Comparison of ENCODE assay signal across 8 cellular contexts in the genomic region with DNA sequence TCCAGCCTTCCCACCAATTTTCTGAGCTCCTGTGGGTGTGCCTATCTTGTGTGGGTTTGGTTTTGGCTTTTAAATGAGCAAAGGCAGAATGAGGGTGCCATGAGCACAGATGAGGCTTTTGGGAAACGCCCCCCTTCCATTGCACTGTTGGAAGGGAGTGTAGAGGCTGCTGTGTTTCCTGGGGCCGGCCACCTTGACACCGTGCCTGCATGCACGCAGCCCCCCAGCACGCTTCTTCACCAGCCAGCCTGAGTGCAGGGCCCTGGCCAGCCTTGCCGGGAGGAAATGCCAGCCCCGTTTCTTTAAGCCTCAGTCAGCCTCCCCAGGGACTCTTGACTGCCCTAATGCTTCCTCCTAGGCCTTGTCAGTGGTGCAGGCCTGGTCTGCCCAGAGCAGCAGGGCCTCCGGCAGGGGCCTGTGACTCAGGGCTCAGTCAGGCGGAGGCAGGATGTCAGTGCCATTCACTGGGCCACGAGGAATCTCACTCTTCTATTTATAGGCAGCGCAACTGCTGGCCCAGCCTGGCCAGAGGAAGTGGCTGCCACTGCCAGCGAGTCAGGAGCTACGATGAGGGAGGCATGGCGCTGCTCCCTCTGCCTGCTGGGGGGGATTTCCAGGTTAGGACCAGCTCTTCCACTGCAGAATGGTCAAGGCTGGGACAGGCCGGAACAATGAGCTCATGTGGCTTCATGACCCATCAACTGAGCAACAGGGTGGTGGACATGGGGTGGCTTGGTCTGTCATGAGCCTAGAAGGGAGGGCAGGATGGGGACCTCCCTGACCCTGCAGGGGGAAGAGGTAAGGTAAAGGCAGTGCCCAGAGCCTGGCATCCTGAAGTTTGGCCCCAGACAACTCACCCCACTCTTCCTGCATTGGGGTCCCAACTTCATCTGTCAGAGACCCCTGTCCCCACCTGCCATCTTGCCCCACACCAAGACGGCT.
DNase-seq lines count a peak whose midpoint lies in the region; ATAC-seq and TF ChIP-seq lines count a peak whose summit lies in the region.

No MANE protein-coding gene starts in this region.

- no peaks in the 10 kb centered on the region for H3K27me3 Mint-ChIP-seq in CD4-positive, alpha-beta T cell

- POLR2A ChIA-PET in CD4-positive, alpha-beta T cell (lab: Charles Lee), result no interaction called here

- H3K27me3 ChIP-seq in CD4-positive, alpha-beta T cell (ENCODE audit: control insufficient read depth, insufficient read depth, low read length), result no peaks in the 10 kb centered on the region

- intact Hi-C loops in left cardiac atrium (cut with DNase I), result loop anchor here in 1 of 2 donors (5.0 kb wide), 1 partner anchor 56 kb away; no protein-coding TSS in a partner anchor
- intact Hi-C loops in CD4-positive, alpha-beta T cell (cut with DNase I, micrococcal nuclease), result no loop called here

- H3K9me3 ChIP-seq in CD4-positive, alpha-beta T cell (ENCODE audit: control insufficient read depth, low read length), result no peaks in the 10 kb centered on the region

- no peak overlapping the region for H3K27ac ChIP-seq in CD4-positive, alpha-beta T cell (ENCODE audit: low read depth, low read length)

- H3K27ac Mint-ChIP-seq in CD4-positive, alpha-beta T cell, result no peak overlapping the region

- H3K4me3 Mint-ChIP-seq in CD4-positive, alpha-beta T cell, result no peak overlapping the region

- H3K36me3 Mint-ChIP-seq in CD4-positive, alpha-beta T cell (ENCODE audit: low read depth), result no peaks in the 10 kb centered on the region

- H3K4me1 Mint-ChIP-seq in CD4-positive, alpha-beta T cell (ENCODE audit: low read depth), result no peaks in the 10 kb centered on the region

- DNase-seq in Caki2 (ENCODE audit: low read depth) (peak; percentile 87), KBM-7 (peak; percentile 88), amniotic epithelial cell (ENCODE audit: low read depth) (peak; percentile 97), left cardiac atrium (peak; percentile 76), retina (peak; percentile 38), NCI-H146 treated with DMSO at 0.1 percent for 48 hours (lab: John Stamatoyannopoulos, UW; ENCODE audit: unreplicated experiment) (no peak)
- no peak for DNase-seq in CD4-positive, alpha-beta T cell

- no peaks in the 10 kb centered on the region for H3K9me3 Mint-ChIP-seq in CD4-positive, alpha-beta T cell

- CTCF ChIA-PET in CD4-positive, alpha-beta T cell (lab: Charles Lee), result no interaction called here

- no peak for TF ChIP-seq CTCF in CD4-positive, alpha-beta T cell (IDR thresholded peaks at IDR 0.05)

- in situ Hi-C loops in Caki2 (cut with HindIII; ENCODE audit: low pct_unique_long_range_greater_than_20kb, low sequenced_read_pairs), result no loop called here
- in situ Hi-C loops in KBM-7 (cut with MboI; ENCODE audit: low pct_unique_long_range_greater_than_20kb, low sequenced_read_pairs), result no loop called here

- ATAC-seq in GM19463 (IDR thresholded peaks at IDR 0.05; ENCODE audit: unreplicated experiment) (peak; percentile 88), left cardiac atrium (peak; percentile 92 to 97)
- no peak for ATAC-seq in CD4-positive, alpha-beta T cell (ENCODE audit: poor library complexity)

Comparison
In these comparisons a context has a peak if more than half of its experiments do, and no peak if none do; other contexts are left out.
1. DNase-seq: peak in Caki2 (single experiment), KBM-7 (single experiment), amniotic epithelial cell (single experiment), left cardiac atrium (single experiment) and retina (single experiment); none in CD4-positive, alpha-beta T cell (0 of 10) and NCI-H146 treated with DMSO at 0.1 percent for 48 hours (single experiment).